In the genomic region with DNA sequence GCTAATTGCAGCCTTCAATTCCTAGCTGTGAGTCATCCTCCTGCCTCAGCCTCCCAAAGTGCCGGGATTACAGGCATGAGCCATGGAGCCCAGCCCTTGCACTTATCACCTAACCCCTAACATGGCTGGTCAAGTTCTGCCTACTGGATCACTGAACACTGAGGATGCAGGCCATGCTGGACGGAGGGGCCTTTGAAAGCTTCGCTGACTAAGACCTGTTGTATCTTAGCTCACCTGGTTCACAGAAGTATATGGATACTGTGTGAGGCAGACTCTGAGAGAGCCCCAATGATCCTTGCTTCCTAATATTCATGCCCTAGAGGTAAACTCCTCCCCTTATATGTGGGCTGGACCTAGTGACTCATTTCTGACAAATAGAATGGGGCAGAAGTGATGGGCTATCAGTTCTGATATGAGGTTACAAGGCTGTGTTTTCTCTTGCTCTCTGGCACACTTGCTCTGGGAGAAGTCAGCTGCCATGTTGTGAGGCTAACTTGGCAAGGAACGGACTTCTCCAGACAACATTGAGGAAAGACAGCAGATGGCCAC, we compare ENCODE assay signal across 12 cellular contexts. TPM values are rescaled to one million over a fixed set of nuclear protein-coding genes. Genes with fewer than 3 reads are reported as not detected.
DNase-seq lines count a peak whose midpoint lies in the region; ATAC-seq, FAIRE-seq and TF ChIP-seq lines count a peak whose summit lies in the region.
"Had no signal": no experiment of that assay in that cellular context is flagged by ENCODE, and none has a peak within 500 bp of the region (broad histone marks: within the 10 kb centered on the region; RNA-seq: fewer than 3 reads in every experiment).

No MANE protein-coding gene starts in this region.

- DNase-seq in CD1c-positive myeloid dendritic cell (ENCODE audit: extremely low spot score) = peak; percentile 59
- DNase-seq in GM20000 (ENCODE audit: low spot score) = peak; percentile 5
- peak; percentile 41 to 64 (median 43) for DNase-seq in K562 (ENCODE audit: extremely low read depth in 1 of 4, low spot score in 3 of 4)
- peak in 1 of 2 donors; percentile 74 for DNase-seq in trophoblast cell
- DNase-seq in effector CD8-positive, alpha-beta T cell (lab: John Stamatoyannopoulos, UW) = no peak
- DNase-seq in A673 (ENCODE audit: low spot score) = no peak
- DNase-seq in NCI-H2029 (lab: John Stamatoyannopoulos, UW) = no peak
- DNase-seq in T-helper 1 cell = no peak
- DNase-seq: activated CD4-positive, alpha-beta T cell treated with anti-CD3 and anti-CD28 coated beads, Interleukin-2, amount 50 U/mL, for 48 hours; cerebellar nuclear complex had no signal

- 0 out of 2 replicates have a peak, but pooled peaks have one; percentile 30 for TF ChIP-seq POLR2A in K562 (conservative IDR thresholded peaks at IDR 0.05)

- H2BK120ac ChIP-seq in trophoblast cell (ENCODE audit: insufficient read depth, low read length, poor library complexity) = no peak overlapping the region

- H2BK5ac ChIP-seq in trophoblast cell (ENCODE audit: low read depth, low read length, poor library complexity) = no peak overlapping the region

- TF ChIP-seq CTCF in GM20000 (IDR thresholded peaks at IDR 0.05; ENCODE audit: extremely low read depth, missing control alignments) (no peak), K562 (IDR thresholded peaks at IDR 0.05 in 2 of 3, conservative IDR thresholded peaks at IDR 0.05 in 1 of 3; ENCODE audit: insufficient read depth in 2 of 3, low read depth in 1 of 3, low read length in 3 of 3) (no peak), A673 (conservative IDR thresholded peaks at IDR 0.05; ENCODE audit: low read depth, low read length) (no peak)

- H3K4me1 ChIP-seq in K562 (replicated peaks in 1 of 2; ENCODE audit: control insufficient read depth in 2 of 2, insufficient read depth in 2 of 2, low read length in 2 of 2) (peaks cover 8 to 28% of the 10 kb centered on the region in 2 experiments; a peak in 4 of 5 replicates), trophoblast cell (ENCODE audit: control insufficient read depth in 1 of 2, insufficient read depth in 2 of 2, low read length in 2 of 2) (peaks cover 7 to 10% of the 10 kb centered on the region in 2 experiments), A673 (ENCODE audit: insufficient read depth, low read length, poor library complexity, severe bottlenecking) (peaks cover 12% of the 10 kb centered on the region)

- no peak overlapping the region for H2BK12ac ChIP-seq in trophoblast cell (ENCODE audit: low read length)

- no peak overlapping the region for H3K14ac ChIP-seq in trophoblast cell (ENCODE audit: low read length)

- no peak overlapping the region for H4K12ac ChIP-seq in trophoblast cell (ENCODE audit: low read depth, low read length)

- no peak overlapping the region for H2AK5ac ChIP-seq in trophoblast cell (ENCODE audit: low read length)

- BruUV-seq in K562 (replicated peaks; lab: Mats Ljungman, UMichigan) (no TSS peak), A673 (replicated peaks; lab: Mats Ljungman, UMichigan) (no TSS peak)

- peak overlapping the region; percentile 28 for H3K23ac ChIP-seq in trophoblast cell (ENCODE audit: low read length)

- H3K27ac ChIP-seq in K562 (ENCODE audit: extremely low read depth, low read depth, low read length) (peak overlapping the region; percentile 43; the same call in 2 of the 3 replicates), trophoblast cell (ENCODE audit: low read depth, low read length) (no peak overlapping the region), A673 (ENCODE audit: low read depth, low read length, poor library complexity, severe bottlenecking) (no peak overlapping the region)

- in situ Hi-C loops in K562 (cut with MboI) = loop anchor here (25.0 kb wide), 1 partner anchor 367 kb away; no protein-coding TSS in a partner anchor

- peak; percentile 87 for FAIRE-seq in K562 (lab: Jason Lieb, UNC)
- FAIRE-seq: G401.6 had no signal

- H3K9me1 ChIP-seq in K562 (ENCODE audit: control insufficient read depth, insufficient read depth, low read length) = no peaks in the 10 kb centered on the region

- no peaks in the 10 kb centered on the region for H3K36me3 ChIP-seq in K562 (ENCODE audit: control insufficient read depth, insufficient read depth, low read length)
- H3K36me3 ChIP-seq in trophoblast cell (ENCODE audit: control insufficient read depth in 1 of 2, insufficient read depth in 2 of 2, low read length in 2 of 2) = no peaks in the 10 kb centered on the region
- H3K36me3 ChIP-seq in A673 (ENCODE audit: insufficient read depth, low read length, poor library complexity, severe bottlenecking) = no peaks in the 10 kb centered on the region

- H3K4me2 ChIP-seq in K562 (ENCODE audit: insufficient read depth, low read length) (peak overlapping the region; percentile 63), trophoblast cell (ENCODE audit: low read length) (no peak overlapping the region)

- no peaks in the 10 kb centered on the region for H4K20me1 ChIP-seq in K562 (replicated peaks; ENCODE audit: control insufficient read depth, insufficient read depth, low read length)

- no peak for TF ChIP-seq EP300 in K562 (IDR thresholded peaks at IDR 0.05; ENCODE audit: low read length)

- no peak overlapping the region for H4K8ac ChIP-seq in trophoblast cell (ENCODE audit: low read depth, low read length)

- no peak for TF ChIP-seq RAD21 in K562 (CRISPR knock-in tag; conservative IDR thresholded peaks at IDR 0.05 in 1 of 2, IDR thresholded peaks at IDR 0.05 in 1 of 2)

- intact Hi-C loops in K562 (cut with micrococcal nuclease) = loop anchor here (2.0 kb wide), 1 partner anchor 33 kb away; a partner anchor contains a TSS
- intact Hi-C loops in A673 (cut with micrococcal nuclease; ENCODE audit: unreplicated experiment) = no loop called here

- no peak overlapping the region for H4K91ac ChIP-seq in trophoblast cell (ENCODE audit: low read depth, low read length)

- H3K27me3 ChIP-seq in K562 (ENCODE audit: control insufficient read depth in 2 of 2, insufficient read depth in 2 of 2, low read length in 2 of 2) = no peaks in the 10 kb centered on the region
- no peaks in the 10 kb centered on the region for H3K27me3 ChIP-seq in trophoblast cell (ENCODE audit: insufficient read depth, low read length)
- peaks cover 30% of the 10 kb centered on the region for H3K27me3 ChIP-seq in A673 (replicated peaks; ENCODE audit: insufficient read depth, low read depth, low read length, poor library complexity)

- 68% methylated on average over 4 of the region's 4 CpGs for WGBS in K562 (ENCODE audit: insufficient coverage, low coverage, missing lambda C conversion rate)
- WGBS in trophoblast cell (ENCODE audit: extremely low coverage, insufficient coverage, insufficient read length) = no CpG with 5 or more reads among the region's 4 CpGs

- no peak overlapping the region for H3K4ac ChIP-seq in trophoblast cell (ENCODE audit: low read depth, low read length)

- POLR2A ChIA-PET in K562 (lab: Yijun Ruan, JAX) (interaction anchor here (1.1 to 1.2 kb wide), 2 partner anchors 11 to 18 kb away, joined by 3 to 6 read pairs; no protein-coding TSS in a partner anchor), A673 (lab: Charles Lee; ENCODE audit: low non-redundant PET) (no interaction called here)

- H2AFZ ChIP-seq in K562 (ENCODE audit: low read depth, low read length) (peak overlapping the region; percentile 89), trophoblast cell (ENCODE audit: insufficient read depth, low read length, poor library complexity) (no peak overlapping the region)

- ATAC-seq in K562 = peak; percentile 80

- H3K79me1 ChIP-seq in trophoblast cell (ENCODE audit: low read length) = peaks cover 5% of the 10 kb centered on the region

- H3K18ac ChIP-seq in trophoblast cell (ENCODE audit: low read length) = no peak overlapping the region

- H3K9me3 ChIP-seq in K562 (replicated peaks; ENCODE audit: control insufficient read depth, insufficient read depth, low read depth, low read length) (no peaks in the 10 kb centered on the region), trophoblast cell (ENCODE audit: insufficient read depth, low read depth, low read length) (no peaks in the 10 kb centered on the region), A673 (ENCODE audit: low read depth, low read length, poor library complexity, severe bottlenecking) (no peaks in the 10 kb centered on the region)

- H3K9ac ChIP-seq in K562 (ENCODE audit: insufficient read depth in 1 of 2, low read depth in 2 of 2, low read length in 2 of 2) = peak overlapping the region in 1 of 2 experiments; percentile 38; a peak in 2 of 4 replicates
- peak overlapping the region; percentile 13 for H3K9ac ChIP-seq in trophoblast cell (ENCODE audit: low read length)

- no peaks in the 10 kb centered on the region for H3K79me2 ChIP-seq in K562 (ENCODE audit: control insufficient read depth, insufficient read depth, low read length)
- no peaks in the 10 kb centered on the region for H3K79me2 ChIP-seq in trophoblast cell (ENCODE audit: control insufficient read depth, insufficient read depth, low read length, poor library complexity)

- H3K4me3 ChIP-seq in K562 (no peak overlapping the region), trophoblast cell (ENCODE audit: low read depth, low read length) (no peak overlapping the region), A673 (ENCODE audit: low read depth, low read length, poor library complexity, severe bottlenecking) (no peak overlapping the region)

- CTCF ChIA-PET in K562 (lab: Yijun Ruan, JAX; ENCODE audit: low intra/inter-chr PET ratio) (no interaction called here), A673 (lab: Charles Lee) (no interaction called here)

RNA-seq across cellular contexts. Expression of a gene that starts 11.7 kb away (rescaled TPM):
- not detected in 2 replicates for total RNA-seq in K562 (2011; cell fraction: chromatin; rRNA removed; ENCODE audit: low replicate concordance)
- total RNA-seq in K562 (2011; cell fraction: nucleolus; rRNA removed) = not detected in 2 replicates
- not detected in 2 replicates for total RNA-seq in K562 (2011; cell fraction: nucleoplasm; rRNA removed)
- total RNA-seq in K562 (2014; rRNA removed) (not detected in 2 replicates), K562 (2014; rRNA removed; fragmentation: Illumina TruSeq; extraction: Trizol) (not detected in 2 replicates), K562 (2015; rRNA removed; fragmentation: Illumina TruSeq; extraction: Trizol) (not detected in 2 replicates), K562 (2021) (not detected in 2 replicates), A673 (2021) (not detected in 2 replicates)
- polyA plus RNA-seq in K562 (2011; rRNA removed) (not detected in 2 replicates), K562 (2014; fragmentation: Illumina TruSeq; extraction: Trizol) (not detected in 2 replicates), K562 (2014; fragmentation: Nextera tagmentation; extraction: Ambion mirVana) (not detected), K562 (2014; rRNA removed) (not detected in 2 replicates)
- not detected in 2 replicates for polyA plus RNA-seq in K562 (2011; cell fraction: cytosol; rRNA removed)
- not detected in 2 replicates for polyA plus RNA-seq in K562 (2011; cell fraction: nucleus; rRNA removed)
- polyA plus RNA-seq in K562 (2012) = not detected in 2 replicates
- polyA minus RNA-seq in K562 (2011; rRNA and poly(A)+ RNA removed) = not detected in 2 replicates
- not detected in 2 replicates for polyA minus RNA-seq in K562 (2011; cell fraction: cytosol; rRNA and poly(A)+ RNA removed)
- polyA minus RNA-seq in K562 (2011; cell fraction: nucleus; rRNA and poly(A)+ RNA removed) = not detected in 2 replicates
- polyA plus RNA-seq in trophoblast cell (2013) = not detected in 2 replicates
- total RNA-seq: neural crest cell had no signal

RNA-seq across cellular contexts. Expression of a gene that starts 33.1 kb away (rescaled TPM):
- 55.4 and 75.5 TPM in 2 replicates for total RNA-seq in K562 (2011; cell fraction: chromatin; rRNA removed; ENCODE audit: low replicate concordance)
- 32.4 and 50.1 TPM in 2 replicates for total RNA-seq in K562 (2011; cell fraction: nucleolus; rRNA removed)
- 56.6 and 61.7 TPM in 2 replicates for total RNA-seq in K562 (2011; cell fraction: nucleoplasm; rRNA removed)
- total RNA-seq in K562 (2014; rRNA removed) (16.2 and 22.4 TPM in 2 replicates), K562 (2014; rRNA removed; fragmentation: Illumina TruSeq; extraction: Trizol) (21.9 and 26.1 TPM in 2 replicates), K562 (2015; rRNA removed; fragmentation: Illumina TruSeq; extraction: Trizol) (20.8 and 21.7 TPM in 2 replicates), K562 (2021) (21.3 and 24.4 TPM in 2 replicates), A673 (2021) (38.0 and 52.6 TPM in 2 replicates)
- polyA plus RNA-seq in K562 (2011; rRNA removed) (11.2 and 20.4 TPM in 2 replicates), K562 (2014; fragmentation: Illumina TruSeq; extraction: Trizol) (16.4 and 16.7 TPM in 2 replicates), K562 (2014; fragmentation: Nextera tagmentation; extraction: Ambion mirVana) (1 to 10 TPM; 4.5 to 4.9 TPM), K562 (2014; rRNA removed) (6.9 and 8.6 TPM in 2 replicates)
- 3.8 and 5.1 TPM in 2 replicates for polyA plus RNA-seq in K562 (2011; cell fraction: cytosol; rRNA removed)
- polyA plus RNA-seq in K562 (2011; cell fraction: nucleus; rRNA removed) = 8.6 and 9.4 TPM in 2 replicates
- polyA plus RNA-seq in K562 (2012) = 10.9 and 17.2 TPM in 2 replicates
- 55.2 and 66.7 TPM in 2 replicates for polyA minus RNA-seq in K562 (2011; rRNA and poly(A)+ RNA removed)
- polyA minus RNA-seq in K562 (2011; cell fraction: cytosol; rRNA and poly(A)+ RNA removed) = 23.1 and 45.0 TPM in 2 replicates
- 9.0 and 13.3 TPM in 2 replicates for polyA minus RNA-seq in K562 (2011; cell fraction: nucleus; rRNA and poly(A)+ RNA removed)
- 22.0 and 22.6 TPM in 2 replicates for polyA plus RNA-seq in trophoblast cell (2013)

RNA-seq across cellular contexts. Expression of a gene that starts 53.9 kb away (rescaled TPM):
- total RNA-seq in K562 (2011; cell fraction: chromatin; rRNA removed; ENCODE audit: low replicate concordance) = 72.7 and 152 TPM in 2 replicates
- 40.2 and 50.1 TPM in 2 replicates for total RNA-seq in K562 (2011; cell fraction: nucleolus; rRNA removed)
- total RNA-seq in K562 (2011; cell fraction: nucleoplasm; rRNA removed) = 84.8 and 99.5 TPM in 2 replicates
- total RNA-seq in K562 (2014; rRNA removed) (54.9 and 61.5 TPM in 2 replicates), K562 (2014; rRNA removed; fragmentation: Illumina TruSeq; extraction: Trizol) (103 and 110 TPM in 2 replicates), K562 (2015; rRNA removed; fragmentation: Illumina TruSeq; extraction: Trizol) (75.8 and 78.7 TPM in 2 replicates), K562 (2021) (106 and 118 TPM in 2 replicates), A673 (2021) (94.3 and 100 TPM in 2 replicates)
- polyA plus RNA-seq in K562 (2011; rRNA removed) (21.3 and 45.3 TPM in 2 replicates), K562 (2014; fragmentation: Illumina TruSeq; extraction: Trizol) (103 and 113 TPM in 2 replicates), K562 (2014; fragmentation: Nextera tagmentation; extraction: Ambion mirVana) (10 to 100 TPM; 26.0 to 38.7 TPM), K562 (2014; rRNA removed) (67.3 and 69.7 TPM in 2 replicates)
- polyA plus RNA-seq in K562 (2011; cell fraction: cytosol; rRNA removed) = 18.2 and 21.3 TPM in 2 replicates
- polyA plus RNA-seq in K562 (2011; cell fraction: nucleus; rRNA removed) = 28.2 and 35.4 TPM in 2 replicates
- polyA plus RNA-seq in K562 (2012) = 64.1 and 83.7 TPM in 2 replicates
- polyA minus RNA-seq in K562 (2011; rRNA and poly(A)+ RNA removed) = 40.0 and 65.9 TPM in 2 replicates
- 23.3 and 36.8 TPM in 2 replicates for polyA minus RNA-seq in K562 (2011; cell fraction: cytosol; rRNA and poly(A)+ RNA removed)
- 30.9 and 33.9 TPM in 2 replicates for polyA minus RNA-seq in K562 (2011; cell fraction: nucleus; rRNA and poly(A)+ RNA removed)
- 45.2 and 49.1 TPM in 2 replicates for polyA plus RNA-seq in trophoblast cell (2013)

Comparison
In these comparisons a context has a peak if more than half of its experiments do, and no peak if none do; other contexts are left out.
1. DNase-seq: peak in CD1c-positive myeloid dendritic cell (single experiment), GM20000 (single experiment) and K562 (4 of 4); none in effector CD8-positive, alpha-beta T cell (single experiment), A673 (single experiment), NCI-H2029 (single experiment) and T-helper 1 cell (0 of 5).